In genomic region chr15:25056484-25057429, GRCh38 we compare ENCODE assay signal across 14 cellular contexts.
DNase-seq lines count a peak whose midpoint lies in the region; ATAC-seq and TF ChIP-seq lines count a peak whose summit lies in the region.
"Had no signal": no experiment of that assay in that cellular context is flagged by ENCODE, and none has a peak within 500 bp of the region (broad histone marks: within the 10 kb centered on the region; RNA-seq: fewer than 3 reads in every experiment).

No MANE protein-coding gene starts in this region.

- no peak overlapping the region for H3K9ac ChIP-seq in liver (ENCODE audit: low read depth in 1 of 2, low read length in 2 of 2)

- H3K27ac ChIP-seq in right atrium auricular region: no peak overlapping the region
- H3K27ac ChIP-seq in liver (ENCODE audit: low read depth in 1 of 2, low read length in 2 of 2): no peak overlapping the region
- H3K27ac ChIP-seq: epithelial cell of prostate, lower lobe of right lung had no signal

- intact Hi-C loops in Right ventricle myocardium inferior (cut with DNase I): no loop called here

- no peak for TF ChIP-seq CTCF in right atrium auricular region (IDR thresholded peaks at IDR 0.05)
- no peak for TF ChIP-seq CTCF in liver (IDR thresholded peaks at IDR 0.05; ENCODE audit: low read depth, low read length, missing input control)

- 90% methylated on average over 20 of the region's 20 CpGs for WGBS in liver

- H3K36me3 ChIP-seq in right atrium auricular region: peaks cover 100% of the 10 kb centered on the region
- H3K36me3 ChIP-seq in liver (ENCODE audit: control insufficient read depth in 4 of 4, insufficient read depth in 3 of 4, low read depth in 1 of 4, low read length in 3 of 4): peaks cover 11 to 97% (median 88%) of the 10 kb centered on the region in 4 donors

- no peak for TF ChIP-seq RAD21 in liver (IDR thresholded peaks at IDR 0.05)

- H3K4me1 ChIP-seq in right atrium auricular region: no peaks in the 10 kb centered on the region
- H3K4me1 ChIP-seq in liver (ENCODE audit: control insufficient read depth in 4 of 4, insufficient read depth in 4 of 4, low read length in 3 of 4): no peaks in the 10 kb centered on the region
- H3K4me1 ChIP-seq: lower lobe of right lung had no signal

- peaks cover 91 to 100% of the 10 kb centered on the region in 2 donors for H3K9me3 ChIP-seq in right atrium auricular region
- peaks cover 85 to 100% (median 99%) of the 10 kb centered on the region in 4 donors for H3K9me3 ChIP-seq in liver (ENCODE audit: control insufficient read depth in 4 of 4, low read length in 3 of 4)

- H3K27me3 ChIP-seq in right atrium auricular region (no peaks in the 10 kb centered on the region), liver (ENCODE audit: control insufficient read depth in 4 of 4, insufficient read depth in 4 of 4, low read length in 3 of 4) (no peaks in the 10 kb centered on the region)

- no peak overlapping the region for H3K4me3 ChIP-seq in right atrium auricular region
- peak overlapping the region in 2 of 3 donors; percentile 67 to 69 for H3K4me3 ChIP-seq in liver (ENCODE audit: low read depth in 1 of 3, low read length in 3 of 3)
- H3K4me3 ChIP-seq: lower lobe of right lung had no signal

- DNase-seq in right atrium auricular region (ENCODE audit: low spot score) (peak; percentile 48), Right ventricle myocardium inferior (ENCODE audit: missing footprints) (no peak), NCI-H1436 treated with DMSO at 0.1 percent for 48 hours (lab: John Stamatoyannopoulos, UW) (no peak), GOT3 (lab: John Stamatoyannopoulos, UW) (no peak), NCI-H2227 treated with DMSO at 0.1 percent for 48 hours (lab: John Stamatoyannopoulos, UW) (no peak)
- DNase-seq in activated CD8-positive, alpha-beta memory T cell treated with anti-CD3 and anti-CD28 coated beads, Interleukin-2, amount 50 U/mL, for 48 hours: peak; percentile 40
- DNase-seq: activated CD4-positive, alpha-beta T cell treated with anti-CD3 and anti-CD28 coated beads for 4 hours; activated gamma-delta T cell treated with Interleukin-2 at 50 U/mL for 16 hours; EL; NCI-H1092 had no signal

- ATAC-seq in Right ventricle myocardium inferior (no peak), GM18861 (IDR thresholded peaks at IDR 0.05; ENCODE audit: unreplicated experiment) (no peak)
- ATAC-seq: lower lobe of right lung had no signal

TF ChIP-seq in liver, 16 proteins besides CTCF, POLR2A, EP300 and RAD21:
- TF ChIP-seq TAF1 (conservative IDR thresholded peaks at IDR 0.05) (no peak), ZBTB33 (IDR thresholded peaks at IDR 0.05) (no peak), NR2F2 (IDR thresholded peaks at IDR 0.05) (no peak), REST (IDR thresholded peaks at IDR 0.05) (no peak), FOXA1 (IDR thresholded peaks at IDR 0.05) (no peak), HNF4G (IDR thresholded peaks at IDR 0.05) (no peak), GABPA (IDR thresholded peaks at IDR 0.05 in 1 of 2, conservative IDR thresholded peaks at IDR 0.05 in 1 of 2) (no peak), ATF3 (IDR thresholded peaks at IDR 0.05) (no peak), HNF4A (conservative IDR thresholded peaks at IDR 0.05) (no peak), SP1 (IDR thresholded peaks at IDR 0.05) (no peak), RXRA (IDR thresholded peaks at IDR 0.05) (no peak), JUND (IDR thresholded peaks at IDR 0.05) (no peak), EGR1 (IDR thresholded peaks at IDR 0.05; ENCODE audit: low read depth in 2 of 2) (no peak), MAX (IDR thresholded peaks at IDR 0.05) (no peak), FOXA2 (IDR thresholded peaks at IDR 0.05) (no peak), YY1 (IDR thresholded peaks at IDR 0.05) (no peak)
TF ChIP-seq in liver: peak in this region for 0.

Comparison
In these comparisons a context has a peak if more than half of its experiments do, and no peak if none do; other contexts are left out.
1. DNase-seq: peak in right atrium auricular region (single experiment) and activated CD8-positive, alpha-beta memory T cell treated with anti-CD3 and anti-CD28 coated beads, Interleukin-2, amount 50 U/mL, for 48 hours (single experiment); none in Right ventricle myocardium inferior (single experiment), NCI-H1436 treated with DMSO at 0.1 percent for 48 hours (single experiment), GOT3 (single experiment) and NCI-H2227 treated with DMSO at 0.1 percent for 48 hours (single experiment).
2. H3K4me3 ChIP-seq: peak in liver (2 of 3); none in right atrium auricular region (0 of 2).